ENCODE assay signal across 26 cellular contexts in the genomic region with DNA sequence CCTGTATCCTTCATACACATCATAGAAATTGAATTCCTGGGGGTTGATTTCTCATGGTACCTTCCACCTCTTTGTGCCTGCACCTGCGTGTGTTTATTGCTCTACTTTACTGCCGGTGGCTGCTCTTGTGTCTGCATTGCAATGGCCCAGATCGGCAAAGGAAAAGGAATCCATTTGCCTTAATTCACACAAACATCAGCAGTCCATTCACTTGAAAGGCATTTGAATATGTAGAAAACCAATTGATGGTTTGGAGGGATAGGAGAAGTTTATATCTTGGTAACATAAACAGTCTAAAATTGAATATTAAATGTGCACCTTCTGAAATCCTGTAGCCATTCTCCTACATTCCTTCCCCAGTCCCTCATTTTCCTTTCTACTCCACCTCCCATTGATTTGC. TPM values are rescaled to one million over a fixed set of nuclear protein-coding genes. Genes with fewer than 3 reads are reported as not detected.
"Had no signal": no experiment of that assay in that cellular context is flagged by ENCODE, and none has a peak within 500 bp of the region (broad histone marks: within the 10 kb centered on the region; RNA-seq: fewer than 3 reads in every experiment).

No MANE protein-coding gene starts in this region.

- H3K4me1 ChIP-seq: adrenal gland had no signal

- ATAC-seq: activated T-helper 17 cell treated with anti-CD3 and anti-CD28 coated beads, Interleukin-2, amount 50 U/mL, for 72 hours; T-cell had no signal

- H2AFZ ChIP-seq: PC-9 had no signal

- H3K27ac Mint-ChIP-seq: activated CD4-positive, alpha-beta memory T cell treated with anti-CD3 and anti-CD28 coated beads for 36 hours; activated CD4-positive, alpha-beta T cell treated with anti-CD3 and anti-CD28 coated beads, Interleukin-2, amount 10 ng/mL, durations not matched to agents 7 days and 5 days; activated naive CD4-positive, alpha-beta T cell treated with anti-CD3 and anti-CD28 coated beads, Interleukin-2, amount 10 ng/mL, durations not matched to agents 7 days and 5 days; activated T-helper 17 cell treated with anti-CD3 and anti-CD28 coated beads, Interleukin-2, amount 50 U/mL, for 72 hours; T-cell had no signal

- H3K27me3 Mint-ChIP-seq: activated T-helper 17 cell treated with anti-CD3 and anti-CD28 coated beads, Interleukin-2, amount 50 U/mL, for 72 hours had no signal

- H3K36me3 Mint-ChIP-seq: activated CD4-positive, alpha-beta memory T cell treated with anti-CD3 and anti-CD28 coated beads for 36 hours; activated naive CD4-positive, alpha-beta T cell treated with anti-CD3 and anti-CD28 coated beads, Interleukin-2, amount 10 ng/mL, durations not matched to agents 7 days and 5 days; T-cell had no signal

- H3K9ac ChIP-seq: KMS-11 had no signal

- H3K4me1 Mint-ChIP-seq: activated T-helper 17 cell treated with anti-CD3 and anti-CD28 coated beads, Interleukin-2, amount 50 U/mL, for 72 hours had no signal

- H3K9me3 Mint-ChIP-seq: activated CD4-positive, alpha-beta memory T cell treated with anti-CD3 and anti-CD28 coated beads for 36 hours; activated CD4-positive, alpha-beta T cell treated with anti-CD3 and anti-CD28 coated beads, Interleukin-2, amount 10 ng/mL, durations not matched to agents 7 days and 5 days; activated naive CD4-positive, alpha-beta T cell treated with anti-CD3 and anti-CD28 coated beads, Interleukin-2, amount 10 ng/mL, durations not matched to agents 7 days and 5 days; activated naive CD8-positive, alpha-beta T cell treated with anti-CD3 and anti-CD28 coated beads, Interleukin-2, amount 10 ng/mL, durations not matched to agents 7 days and 5 days; activated T-helper 17 cell treated with anti-CD3 and anti-CD28 coated beads, Interleukin-2, amount 50 U/mL, for 72 hours; T-cell had no signal

- H3K27ac ChIP-seq: adrenal gland, KMS-11, PC-9, SK-N-MC had no signal

- DNase-seq: activated CD4-positive, alpha-beta memory T cell treated with anti-CD3 and anti-CD28 coated beads for 36 hours; activated CD4-positive, alpha-beta T cell treated with anti-CD3 and anti-CD28 coated beads, Interleukin-2, amount 10 ng/mL, durations not matched to agents 7 days and 5 days; activated CD4-positive, CD25-positive, alpha-beta regulatory T cell; activated CD8-positive, alpha-beta memory T cell treated with anti-CD3 and anti-CD28 coated beads for 24 hours; activated gamma-delta T cell; activated naive CD4-positive, alpha-beta T cell treated with anti-CD3 and anti-CD28 coated beads, Interleukin-2, amount 10 ng/mL, durations not matched to agents 7 days and 5 days; activated naive CD8-positive, alpha-beta T cell treated with anti-CD3 and anti-CD28 coated beads, Interleukin-2, amount 10 ng/mL, durations not matched to agents 7 days and 5 days; activated T-cell treated with anti-CD3 and anti-CD28 coated beads, Interleukin-2, amount 50 U/mL, for 48 hours; adrenal gland; anterior cingulate cortex; central memory CD4-positive, alpha-beta T cell; MV-4-11; NCI-H1092 treated with DMSO at 0.1 percent for 48 hours; NCI-H1417 treated with DMSO at 0.1 percent for 48 hours; NCI-H1694; NCI-H2029; NCI-H2171; NCI-H226; PC-9; T-cell; T-helper 2 cell; T1000 had no signal

- H3K4me3 Mint-ChIP-seq: activated CD4-positive, alpha-beta memory T cell treated with anti-CD3 and anti-CD28 coated beads for 36 hours; activated CD4-positive, alpha-beta T cell treated with anti-CD3 and anti-CD28 coated beads, Interleukin-2, amount 10 ng/mL, durations not matched to agents 7 days and 5 days; activated naive CD4-positive, alpha-beta T cell treated with anti-CD3 and anti-CD28 coated beads, Interleukin-2, amount 10 ng/mL, durations not matched to agents 7 days and 5 days; activated naive CD8-positive, alpha-beta T cell treated with anti-CD3 and anti-CD28 coated beads, Interleukin-2, amount 10 ng/mL, durations not matched to agents 7 days and 5 days; activated T-helper 17 cell treated with anti-CD3 and anti-CD28 coated beads, Interleukin-2, amount 50 U/mL, for 72 hours; T-cell had no signal

- H3K36me3 ChIP-seq: adrenal gland had no signal

- H3K9me3 ChIP-seq: adrenal gland had no signal

- H3K4me2 ChIP-seq: KMS-11, PC-9 had no signal

- H3K4me3 ChIP-seq: adrenal gland, PC-9, SK-N-MC had no signal

- H3K27me3 ChIP-seq: adrenal gland had no signal

RNA-seq across cellular contexts. Expression of gene SYT16, which starts 23.7 kb away (rescaled TPM):
- total RNA-seq: activated CD4-positive, alpha-beta memory T cell treated with anti-CD3 and anti-CD28 coated beads for 36 hours; activated CD4-positive, alpha-beta T cell treated with anti-CD3 and anti-CD28 coated beads, Interleukin-2, amount 10 ng/mL, durations not matched to agents 7 days and 5 days; activated naive CD8-positive, alpha-beta T cell treated with anti-CD3 and anti-CD28 coated beads, Interleukin-2, amount 10 ng/mL, durations not matched to agents 7 days and 5 days; activated T-helper 17 cell treated with anti-CD3 and anti-CD28 coated beads, Interleukin-2, amount 50 U/mL, for 72 hours; MCF 10A had no signal
